ENCODE assay signal across 1 cellular context in genomic region chr22:29820941-29821789, GRCh38.
A peak's percentile ranks its signal among the peaks of the same experiment; 100 is the strongest.
TF ChIP-seq lines count a peak whose summit lies in the region.

No MANE protein-coding gene starts in this region.

TF ChIP-seq in K562, 482 proteins besides CTCF, POLR2A, EP300 and RAD21 (continued from another document):
- TF ChIP-seq ZBTB40 (IDR thresholded peaks at IDR 0.05) (0 out of 2 replicates have a peak, but pooled peaks have one; percentile 15), ZBTB40 (CRISPR knock-in tag; IDR thresholded peaks at IDR 0.05) (no peak), MTA3 (IDR thresholded peaks at IDR 0.05; ENCODE audit: borderline replicate concordance) (peak; percentile 84), ZBTB11 (CRISPR knock-in tag; IDR thresholded peaks at IDR 0.05) (peak in 1 of 3 experiments; percentile 54; a peak in 1 of 6 replicates), NCOA1 (IDR thresholded peaks at IDR 0.05; ENCODE audit: low read depth) (peak; percentile 78), RBM17 (IDR thresholded peaks at IDR 0.05; ENCODE audit: borderline replicate concordance, low read depth, low read length) (no peak), ARHGAP35 (IDR thresholded peaks at IDR 0.05; ENCODE audit: partially characterized antibody) (no peak)
TF ChIP-seq in K562: peak in this region for 132.
